In genomic region chr14:92513204-92513965, GRCh38 we compare ENCODE assay signal across 8 cellular contexts. TPM values are rescaled to one million over a fixed set of nuclear protein-coding genes. Genes with fewer than 3 reads are reported as not detected.
DNase-seq lines count a peak whose midpoint lies in the region; ATAC-seq and TF ChIP-seq lines count a peak whose summit lies in the region.

TSS of gene RIN3 (plus strand) at chr14:92513781. CDS start at chr14:92513933, 152 bp downstream.

- peak within 1 kb of the TSS; percentile 74 for H3K4me3 ChIP-seq in brain microvascular endothelial cell (ENCODE audit: low read depth, low read length)
- peak within 1 kb of the TSS; percentile 53 to 84 (median 64) for H3K4me3 ChIP-seq in skin epidermis

- peak within 1 kb of the TSS; percentile 66 for H3K4me3 Mint-ChIP-seq in activated CD4-positive, alpha-beta T cell treated with anti-CD3 and anti-CD28 coated beads for 36 hours
- peak within 1 kb of the TSS; percentile 82 for H3K4me3 Mint-ChIP-seq in T-helper 17 cell

- ATAC-seq in activated CD4-positive, alpha-beta T cell treated with anti-CD3 and anti-CD28 coated beads for 36 hours: peak; percentile 67
- ATAC-seq in HG03139 (IDR thresholded peaks at IDR 0.05; ENCODE audit: unreplicated experiment): peak; percentile 64
- peak; percentile 67 for ATAC-seq in T-helper 17 cell

- H3K27ac Mint-ChIP-seq in activated CD4-positive, alpha-beta T cell treated with anti-CD3 and anti-CD28 coated beads for 36 hours: peak within 1 kb of the TSS; percentile 42
- no peak within 1 kb of the TSS for H3K27ac Mint-ChIP-seq in T-helper 17 cell

- no peaks in the 10 kb centered on the region for H3K36me3 ChIP-seq in brain microvascular endothelial cell (replicated peaks)

- in situ Hi-C loops in brain microvascular endothelial cell (cut with HindIII; ENCODE audit: low pct_ligation_motif_present, low sequenced_read_pairs): no loop called here

- H3K9me3 ChIP-seq in T-helper 17 cell (ENCODE audit: control insufficient read depth, low read length, poor library complexity, severe bottlenecking): no peaks in the 10 kb centered on the region

- peaks cover 2% of the 10 kb centered on the region for H3K27me3 Mint-ChIP-seq in activated CD4-positive, alpha-beta T cell treated with anti-CD3 and anti-CD28 coated beads for 36 hours
- peaks cover 6% of the 10 kb centered on the region for H3K27me3 Mint-ChIP-seq in T-helper 17 cell

- POLR2A ChIA-PET in activated CD4-positive, alpha-beta T cell treated with anti-CD3 and anti-CD28 coated beads for 36 hours (lab: Charles Lee): no interaction called here

- intact Hi-C loops in activated CD4-positive, alpha-beta T cell treated with anti-CD3 and anti-CD28 coated beads for 36 hours (cut with DNase I, micrococcal nuclease): no loop called here

- H3K27me3 ChIP-seq in brain microvascular endothelial cell (replicated peaks): no peaks in the 10 kb centered on the region

- CTCF ChIA-PET in activated CD4-positive, alpha-beta T cell treated with anti-CD3 and anti-CD28 coated beads for 36 hours (lab: Charles Lee): interaction anchor here (0.8 kb wide), 1 partner anchor 588 kb away, joined by 3 read pairs; no protein-coding TSS in a partner anchor

- peaks cover 27% of the 10 kb centered on the region for H3K4me1 Mint-ChIP-seq in activated CD4-positive, alpha-beta T cell treated with anti-CD3 and anti-CD28 coated beads for 36 hours
- H3K4me1 Mint-ChIP-seq in T-helper 17 cell: peaks cover 18% of the 10 kb centered on the region

- TF ChIP-seq CTCF in brain microvascular endothelial cell (IDR thresholded peaks at IDR 0.05; ENCODE audit: low read depth, low read length, missing control alignments): no peak

- DNase-seq in activated CD4-positive, alpha-beta T cell treated with anti-CD3 and anti-CD28 coated beads for 36 hours: peak; percentile 63
- no peak for DNase-seq in activated CD4-positive, alpha-beta T cell treated with anti-CD3 and anti-CD28 coated beads for 1 hour
- peak in 1 of 3 donors; percentile 17 for DNase-seq in T-helper 17 cell
- peak; percentile 34 for DNase-seq in brain microvascular endothelial cell
- peak; percentile 78 for DNase-seq in iPS-NIHi7 (ENCODE audit: extremely low spot score)
- no peak for DNase-seq in NCI-H446 treated with DMSO at 0.1 percent for 48 hours (lab: John Stamatoyannopoulos, UW)

- H3K27ac ChIP-seq in brain microvascular endothelial cell (peak within 1 kb of the TSS; percentile 62), skin epidermis (peak within 1 kb of the TSS; percentile 80 to 97 (median 90))

- H3K36me3 Mint-ChIP-seq in activated CD4-positive, alpha-beta T cell treated with anti-CD3 and anti-CD28 coated beads for 36 hours (ENCODE audit: low read depth): no peaks in the 10 kb centered on the region
- no peaks in the 10 kb centered on the region for H3K36me3 Mint-ChIP-seq in T-helper 17 cell (ENCODE audit: low read depth)

- H3K9me3 Mint-ChIP-seq in activated CD4-positive, alpha-beta T cell treated with anti-CD3 and anti-CD28 coated beads for 36 hours (ENCODE audit: low read depth): no peaks in the 10 kb centered on the region

RNA-seq across cellular contexts. Expression of gene RIN3, which starts in this region (rescaled TPM):
- 10 to 100 TPM; 23.1 to 26.4 TPM for total RNA-seq in activated CD4-positive, alpha-beta T cell treated with anti-CD3 and anti-CD28 coated beads for 36 hours
- 10 to 100 TPM; 49.3 to 70.0 TPM for total RNA-seq in T-helper 17 cell

Comparison
In these comparisons a context has a peak if more than half of its experiments do, and no peak if none do; other contexts are left out.
1. DNase-seq: peak in activated CD4-positive, alpha-beta T cell treated with anti-CD3 and anti-CD28 coated beads for 36 hours (single experiment), brain microvascular endothelial cell (single experiment) and iPS-NIHi7 (single experiment); none in activated CD4-positive, alpha-beta T cell treated with anti-CD3 and anti-CD28 coated beads for 1 hour (single experiment) and NCI-H446 treated with DMSO at 0.1 percent for 48 hours (single experiment).
2. Peak in every context shown above with its lines, with median percentiles within 50 percentile points of each other: ATAC-seq.